In the genomic region with DNA sequence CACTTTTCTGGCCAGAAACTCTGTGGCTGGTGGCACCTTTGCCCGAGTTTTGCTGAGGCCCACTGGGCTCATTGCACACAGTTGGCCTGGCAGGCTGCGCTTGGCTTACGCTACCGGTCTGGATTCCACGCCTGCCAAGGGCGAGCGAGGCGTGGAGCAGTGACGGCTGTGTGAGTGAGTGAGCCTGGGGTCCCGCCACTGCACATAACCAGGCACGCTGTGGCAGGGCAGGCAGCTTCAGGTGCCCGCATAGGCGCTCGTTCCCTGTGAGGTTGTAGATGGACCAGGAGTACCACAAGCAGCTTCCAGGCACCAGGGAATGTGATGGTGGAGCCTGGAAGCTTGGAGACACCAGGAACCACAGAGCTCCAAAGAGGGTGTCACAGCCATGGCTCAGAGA, we compare ENCODE assay signal across 1 cellular context.
TF ChIP-seq lines count a peak whose summit lies in the region.

No MANE protein-coding gene starts in this region.

TF ChIP-seq in GM23338, 12 proteins besides CTCF, POLR2A, EP300 and RAD21 (continued from another document):
- TF ChIP-seq, protein P1, sequence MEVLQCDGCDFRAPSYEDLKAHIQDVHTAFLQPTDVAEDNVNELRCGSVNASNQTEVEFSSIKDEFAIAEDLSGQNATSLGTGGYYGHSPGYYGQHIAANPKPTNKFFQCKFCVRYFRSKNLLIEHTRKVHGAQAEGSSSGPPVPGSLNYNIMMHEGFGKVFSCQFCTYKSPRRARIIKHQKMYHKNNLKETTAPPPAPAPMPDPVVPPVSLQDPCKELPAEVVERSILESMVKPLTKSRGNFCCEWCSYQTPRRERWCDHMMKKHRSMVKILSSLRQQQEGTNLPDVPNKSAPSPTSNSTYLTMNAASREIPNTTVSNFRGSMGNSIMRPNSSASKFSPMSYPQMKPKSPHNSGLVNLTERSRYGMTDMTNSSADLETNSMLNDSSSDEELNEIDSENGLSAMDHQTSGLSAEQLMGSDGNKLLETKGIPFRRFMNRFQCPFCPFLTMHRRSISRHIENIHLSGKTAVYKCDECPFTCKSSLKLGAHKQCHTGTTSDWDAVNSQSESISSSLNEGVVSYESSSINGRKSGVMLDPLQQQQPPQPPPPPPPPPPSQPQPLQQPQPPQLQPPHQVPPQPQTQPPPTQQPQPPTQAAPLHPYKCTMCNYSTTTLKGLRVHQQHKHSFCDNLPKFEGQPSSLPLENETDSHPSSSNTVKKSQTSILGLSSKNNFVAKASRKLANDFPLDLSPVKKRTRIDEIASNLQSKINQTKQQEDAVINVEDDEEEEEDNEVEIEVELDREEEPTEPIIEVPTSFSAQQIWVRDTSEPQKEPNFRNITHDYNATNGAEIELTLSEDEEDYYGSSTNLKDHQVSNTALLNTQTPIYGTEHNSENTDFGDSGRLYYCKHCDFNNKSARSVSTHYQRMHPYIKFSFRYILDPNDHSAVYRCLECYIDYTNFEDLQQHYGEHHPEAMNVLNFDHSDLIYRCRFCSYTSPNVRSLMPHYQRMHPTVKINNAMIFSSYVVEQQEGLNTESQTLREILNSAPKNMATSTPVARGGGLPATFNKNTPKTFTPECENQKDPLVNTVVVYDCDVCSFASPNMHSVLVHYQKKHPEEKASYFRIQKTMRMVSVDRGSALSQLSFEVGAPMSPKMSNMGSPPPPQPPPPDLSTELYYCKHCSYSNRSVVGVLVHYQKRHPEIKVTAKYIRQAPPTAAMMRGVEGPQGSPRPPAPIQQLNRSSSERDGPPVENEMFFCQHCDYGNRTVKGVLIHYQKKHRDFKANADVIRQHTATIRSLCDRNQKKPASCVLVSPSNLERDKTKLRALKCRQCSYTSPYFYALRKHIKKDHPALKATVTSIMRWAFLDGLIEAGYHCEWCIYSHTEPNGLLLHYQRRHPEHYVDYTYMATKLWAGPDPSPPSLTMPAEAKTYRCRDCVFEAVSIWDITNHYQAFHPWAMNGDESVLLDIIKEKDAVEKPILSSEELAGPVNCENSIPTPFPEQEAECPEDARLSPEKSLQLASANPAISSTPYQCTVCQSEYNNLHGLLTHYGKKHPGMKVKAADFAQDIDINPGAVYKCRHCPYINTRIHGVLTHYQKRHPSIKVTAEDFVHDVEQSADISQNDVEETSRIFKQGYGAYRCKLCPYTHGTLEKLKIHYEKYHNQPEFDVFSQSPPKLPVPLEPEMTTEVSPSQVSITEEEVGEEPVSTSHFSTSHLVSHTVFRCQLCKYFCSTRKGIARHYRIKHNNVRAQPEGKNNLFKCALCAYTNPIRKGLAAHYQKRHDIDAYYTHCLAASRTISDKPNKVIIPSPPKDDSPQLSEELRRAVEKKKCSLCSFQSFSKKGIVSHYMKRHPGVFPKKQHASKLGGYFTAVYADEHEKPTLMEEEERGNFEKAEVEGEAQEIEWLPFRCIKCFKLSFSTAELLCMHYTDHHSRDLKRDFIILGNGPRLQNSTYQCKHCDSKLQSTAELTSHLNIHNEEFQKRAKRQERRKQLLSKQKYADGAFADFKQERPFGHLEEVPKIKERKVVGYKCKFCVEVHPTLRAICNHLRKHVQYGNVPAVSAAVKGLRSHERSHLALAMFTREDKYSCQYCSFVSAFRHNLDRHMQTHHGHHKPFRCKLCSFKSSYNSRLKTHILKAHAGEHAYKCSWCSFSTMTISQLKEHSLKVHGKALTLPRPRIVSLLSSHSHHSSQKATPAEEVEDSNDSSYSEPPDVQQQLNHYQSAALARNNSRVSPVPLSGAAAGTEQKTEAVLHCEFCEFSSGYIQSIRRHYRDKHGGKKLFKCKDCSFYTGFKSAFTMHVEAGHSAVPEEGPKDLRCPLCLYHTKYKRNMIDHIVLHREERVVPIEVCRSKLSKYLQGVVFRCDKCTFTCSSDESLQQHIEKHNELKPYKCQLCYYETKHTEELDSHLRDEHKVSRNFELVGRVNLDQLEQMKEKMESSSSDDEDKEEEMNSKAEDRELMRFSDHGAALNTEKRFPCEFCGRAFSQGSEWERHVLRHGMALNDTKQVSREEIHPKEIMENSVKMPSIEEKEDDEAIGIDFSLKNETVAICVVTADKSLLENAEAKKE (CRISPR knock-in tag; IDR thresholded peaks at IDR 0.05), result no peak
- no peak for TF ChIP-seq POLR2AphosphoS5 (IDR thresholded peaks at IDR 0.05; ENCODE audit: low read depth)
- no peak for TF ChIP-seq EZH2 (IDR thresholded peaks at IDR 0.05; ENCODE audit: low read depth, unreplicated experiment)
- TF ChIP-seq ZNF114 (CRISPR knock-in tag; IDR thresholded peaks at IDR 0.05), result no peak
- TF ChIP-seq, protein P2, sequence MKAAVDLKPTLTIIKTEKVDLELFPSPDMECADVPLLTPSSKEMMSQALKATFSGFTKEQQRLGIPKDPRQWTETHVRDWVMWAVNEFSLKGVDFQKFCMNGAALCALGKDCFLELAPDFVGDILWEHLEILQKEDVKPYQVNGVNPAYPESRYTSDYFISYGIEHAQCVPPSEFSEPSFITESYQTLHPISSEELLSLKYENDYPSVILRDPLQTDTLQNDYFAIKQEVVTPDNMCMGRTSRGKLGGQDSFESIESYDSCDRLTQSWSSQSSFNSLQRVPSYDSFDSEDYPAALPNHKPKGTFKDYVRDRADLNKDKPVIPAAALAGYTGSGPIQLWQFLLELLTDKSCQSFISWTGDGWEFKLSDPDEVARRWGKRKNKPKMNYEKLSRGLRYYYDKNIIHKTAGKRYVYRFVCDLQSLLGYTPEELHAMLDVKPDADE (IDR thresholded peaks at IDR 0.05), result no peak
- no peak for TF ChIP-seq JUNB (IDR thresholded peaks at IDR 0.05; ENCODE audit: unreplicated experiment)
- TF ChIP-seq, protein P3, sequence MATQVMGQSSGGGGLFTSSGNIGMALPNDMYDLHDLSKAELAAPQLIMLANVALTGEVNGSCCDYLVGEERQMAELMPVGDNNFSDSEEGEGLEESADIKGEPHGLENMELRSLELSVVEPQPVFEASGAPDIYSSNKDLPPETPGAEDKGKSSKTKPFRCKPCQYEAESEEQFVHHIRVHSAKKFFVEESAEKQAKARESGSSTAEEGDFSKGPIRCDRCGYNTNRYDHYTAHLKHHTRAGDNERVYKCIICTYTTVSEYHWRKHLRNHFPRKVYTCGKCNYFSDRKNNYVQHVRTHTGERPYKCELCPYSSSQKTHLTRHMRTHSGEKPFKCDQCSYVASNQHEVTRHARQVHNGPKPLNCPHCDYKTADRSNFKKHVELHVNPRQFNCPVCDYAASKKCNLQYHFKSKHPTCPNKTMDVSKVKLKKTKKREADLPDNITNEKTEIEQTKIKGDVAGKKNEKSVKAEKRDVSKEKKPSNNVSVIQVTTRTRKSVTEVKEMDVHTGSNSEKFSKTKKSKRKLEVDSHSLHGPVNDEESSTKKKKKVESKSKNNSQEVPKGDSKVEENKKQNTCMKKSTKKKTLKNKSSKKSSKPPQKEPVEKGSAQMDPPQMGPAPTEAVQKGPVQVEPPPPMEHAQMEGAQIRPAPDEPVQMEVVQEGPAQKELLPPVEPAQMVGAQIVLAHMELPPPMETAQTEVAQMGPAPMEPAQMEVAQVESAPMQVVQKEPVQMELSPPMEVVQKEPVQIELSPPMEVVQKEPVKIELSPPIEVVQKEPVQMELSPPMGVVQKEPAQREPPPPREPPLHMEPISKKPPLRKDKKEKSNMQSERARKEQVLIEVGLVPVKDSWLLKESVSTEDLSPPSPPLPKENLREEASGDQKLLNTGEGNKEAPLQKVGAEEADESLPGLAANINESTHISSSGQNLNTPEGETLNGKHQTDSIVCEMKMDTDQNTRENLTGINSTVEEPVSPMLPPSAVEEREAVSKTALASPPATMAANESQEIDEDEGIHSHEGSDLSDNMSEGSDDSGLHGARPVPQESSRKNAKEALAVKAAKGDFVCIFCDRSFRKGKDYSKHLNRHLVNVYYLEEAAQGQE (IDR thresholded peaks at IDR 0.05; ENCODE audit: unreplicated experiment), result no peak
- TF ChIP-seq NANOG (IDR thresholded peaks at IDR 0.05; ENCODE audit: borderline replicate concordance), result no peak
TF ChIP-seq in GM23338: peak in this region for 0.
